ENCODE assay signal across 1 cellular context in the genomic region with DNA sequence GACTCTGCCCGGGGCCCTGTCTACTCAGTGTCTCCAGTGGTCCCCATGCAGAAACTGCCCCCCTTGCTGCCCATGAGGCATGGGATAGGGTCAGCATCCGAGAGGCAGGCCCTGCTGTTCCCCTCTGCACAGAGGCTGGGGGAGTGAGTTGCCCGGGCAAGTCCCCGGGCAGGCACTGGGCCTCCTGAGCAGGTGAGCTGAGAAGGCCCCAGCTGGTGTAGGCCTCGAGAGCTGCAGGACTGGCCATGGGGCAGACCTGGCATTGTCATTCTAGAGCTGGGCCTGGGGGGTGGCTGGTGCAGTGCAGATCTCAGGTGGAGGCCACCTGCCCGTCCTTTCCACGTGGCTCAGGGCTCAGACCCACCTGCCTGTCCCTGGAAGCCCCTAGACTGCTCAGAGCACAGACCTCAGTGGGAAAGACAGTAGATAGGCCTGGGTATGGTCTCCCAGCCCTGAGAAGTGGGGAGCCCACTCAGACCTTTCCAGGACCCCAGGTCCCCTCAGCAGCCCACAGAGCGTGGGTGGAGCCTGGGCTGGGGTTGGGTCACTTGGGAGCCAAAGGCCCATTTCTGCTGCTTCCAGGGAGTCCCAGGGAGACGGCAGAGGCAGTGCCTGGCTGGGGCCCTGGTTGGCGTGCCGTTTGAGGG.
A peak's percentile ranks its signal among the peaks of the same experiment; 100 is the strongest.
TF ChIP-seq lines count a peak whose summit lies in the region.

No MANE protein-coding gene starts in this region.

TF ChIP-seq in HepG2, 621 proteins besides CTCF, POLR2A, EP300 and RAD21 (continues in another document):
- TF ChIP-seq MLLT10 (CRISPR knock-in tag; IDR thresholded peaks at IDR 0.05): no peak
- no peak for TF ChIP-seq NCOA2 (CRISPR knock-in tag; IDR thresholded peaks at IDR 0.05)
- TF ChIP-seq JARID2 (CRISPR knock-in tag; IDR thresholded peaks at IDR 0.05; ENCODE audit: insufficient replicate concordance): no peak
- no peak for TF ChIP-seq ZBTB20 (CRISPR knock-in tag; IDR thresholded peaks at IDR 0.05; ENCODE audit: borderline replicate concordance, low read depth)
- TF ChIP-seq, protein P1, sequence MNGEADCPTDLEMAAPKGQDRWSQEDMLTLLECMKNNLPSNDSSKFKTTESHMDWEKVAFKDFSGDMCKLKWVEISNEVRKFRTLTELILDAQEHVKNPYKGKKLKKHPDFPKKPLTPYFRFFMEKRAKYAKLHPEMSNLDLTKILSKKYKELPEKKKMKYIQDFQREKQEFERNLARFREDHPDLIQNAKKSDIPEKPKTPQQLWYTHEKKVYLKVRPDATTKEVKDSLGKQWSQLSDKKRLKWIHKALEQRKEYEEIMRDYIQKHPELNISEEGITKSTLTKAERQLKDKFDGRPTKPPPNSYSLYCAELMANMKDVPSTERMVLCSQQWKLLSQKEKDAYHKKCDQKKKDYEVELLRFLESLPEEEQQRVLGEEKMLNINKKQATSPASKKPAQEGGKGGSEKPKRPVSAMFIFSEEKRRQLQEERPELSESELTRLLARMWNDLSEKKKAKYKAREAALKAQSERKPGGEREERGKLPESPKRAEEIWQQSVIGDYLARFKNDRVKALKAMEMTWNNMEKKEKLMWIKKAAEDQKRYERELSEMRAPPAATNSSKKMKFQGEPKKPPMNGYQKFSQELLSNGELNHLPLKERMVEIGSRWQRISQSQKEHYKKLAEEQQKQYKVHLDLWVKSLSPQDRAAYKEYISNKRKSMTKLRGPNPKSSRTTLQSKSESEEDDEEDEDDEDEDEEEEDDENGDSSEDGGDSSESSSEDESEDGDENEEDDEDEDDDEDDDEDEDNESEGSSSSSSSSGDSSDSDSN (CRISPR knock-in tag; IDR thresholded peaks at IDR 0.05): peak; percentile 17; the same call in 1 of the 2 replicates
- TF ChIP-seq ZNF740 (CRISPR knock-in tag; IDR thresholded peaks at IDR 0.05): no peak
- no peak for TF ChIP-seq ZNF781 (CRISPR knock-in tag; IDR thresholded peaks at IDR 0.05; ENCODE audit: borderline replicate concordance, not compliant biosample characterization)
- TF ChIP-seq MZF1 (CRISPR knock-in tag; IDR thresholded peaks at IDR 0.05; ENCODE audit: borderline replicate concordance): no peak
- no peak for TF ChIP-seq MED8 (CRISPR knock-in tag; IDR thresholded peaks at IDR 0.05; ENCODE audit: insufficient replicate concordance)
- TF ChIP-seq NFKB2 (CRISPR knock-in tag; IDR thresholded peaks at IDR 0.05; ENCODE audit: borderline replicate concordance): peak; percentile 54; the same call in 1 of the 2 replicates
- TF ChIP-seq ZFX (CRISPR knock-in tag; IDR thresholded peaks at IDR 0.05; ENCODE audit: low read depth): peak; percentile 55; the same call in 1 of the 2 replicates
- no peak for TF ChIP-seq ZNF724P (CRISPR knock-in tag; IDR thresholded peaks at IDR 0.05; ENCODE audit: borderline replicate concordance)
- no peak for TF ChIP-seq ZSCAN12 (CRISPR knock-in tag; IDR thresholded peaks at IDR 0.05)
- TF ChIP-seq TAF15 (IDR thresholded peaks at IDR 0.05; ENCODE audit: low read depth, low read length, poor library complexity, severe bottlenecking): no peak
- TF ChIP-seq RFXAP (CRISPR knock-in tag; IDR thresholded peaks at IDR 0.05; ENCODE audit: borderline replicate concordance): no peak
- no peak for TF ChIP-seq ZNF431 (CRISPR knock-in tag; IDR thresholded peaks at IDR 0.05; ENCODE audit: borderline replicate concordance, low read depth)
- no peak for TF ChIP-seq BHLHE40 (IDR thresholded peaks at IDR 0.05; ENCODE audit: low read length)
- 0 out of 2 replicates have a peak, but pooled peaks have one; percentile 52 for TF ChIP-seq ZBTB4 (CRISPR knock-in tag; IDR thresholded peaks at IDR 0.05; ENCODE audit: borderline replicate concordance)
- TF ChIP-seq, protein P2, sequence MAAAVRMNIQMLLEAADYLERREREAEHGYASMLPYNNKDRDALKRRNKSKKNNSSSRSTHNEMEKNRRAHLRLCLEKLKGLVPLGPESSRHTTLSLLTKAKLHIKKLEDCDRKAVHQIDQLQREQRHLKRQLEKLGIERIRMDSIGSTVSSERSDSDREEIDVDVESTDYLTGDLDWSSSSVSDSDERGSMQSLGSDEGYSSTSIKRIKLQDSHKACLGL (CRISPR knock-in tag; IDR thresholded peaks at IDR 0.05): no peak
- TF ChIP-seq, protein P3, sequence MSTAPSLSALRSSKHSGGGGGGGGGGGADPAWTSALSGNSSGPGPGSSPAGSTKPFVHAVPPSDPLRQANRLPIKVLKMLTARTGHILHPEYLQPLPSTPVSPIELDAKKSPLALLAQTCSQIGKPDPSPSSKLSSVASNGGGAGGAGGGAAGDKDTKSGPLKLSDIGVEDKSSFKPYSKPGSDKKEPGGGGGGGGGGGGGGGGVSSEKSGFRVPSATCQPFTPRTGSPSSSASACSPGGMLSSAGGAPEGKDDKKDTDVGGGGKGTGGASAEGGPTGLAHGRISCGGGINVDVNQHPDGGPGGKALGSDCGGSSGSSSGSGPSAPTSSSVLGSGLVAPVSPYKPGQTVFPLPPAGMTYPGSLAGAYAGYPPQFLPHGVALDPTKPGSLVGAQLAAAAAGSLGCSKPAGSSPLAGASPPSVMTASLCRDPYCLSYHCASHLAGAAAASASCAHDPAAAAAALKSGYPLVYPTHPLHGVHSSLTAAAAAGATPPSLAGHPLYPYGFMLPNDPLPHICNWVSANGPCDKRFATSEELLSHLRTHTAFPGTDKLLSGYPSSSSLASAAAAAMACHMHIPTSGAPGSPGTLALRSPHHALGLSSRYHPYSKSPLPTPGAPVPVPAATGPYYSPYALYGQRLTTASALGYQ (CRISPR knock-in tag; IDR thresholded peaks at IDR 0.05): no peak
- no peak for TF ChIP-seq ZSCAN22 (CRISPR knock-in tag; IDR thresholded peaks at IDR 0.05)
- TF ChIP-seq SOX13 (IDR thresholded peaks at IDR 0.05): no peak
- TF ChIP-seq SOX13 (CRISPR knock-in tag; conservative IDR thresholded peaks at IDR 0.05 in 1 of 2, IDR thresholded peaks at IDR 0.05 in 1 of 2): no peak
- TF ChIP-seq PAWR (CRISPR knock-in tag; IDR thresholded peaks at IDR 0.05; ENCODE audit: borderline replicate concordance): no peak
- TF ChIP-seq ZNF468 (CRISPR knock-in tag; IDR thresholded peaks at IDR 0.05): no peak
- no peak for TF ChIP-seq ARNT (IDR thresholded peaks at IDR 0.05)
- no peak for TF ChIP-seq PAF1 (CRISPR knock-in tag; IDR thresholded peaks at IDR 0.05)
- TF ChIP-seq ZNF138 (CRISPR knock-in tag; IDR thresholded peaks at IDR 0.05; ENCODE audit: low read depth): no peak
- TF ChIP-seq HNF4A (CRISPR knock-in tag; IDR thresholded peaks at IDR 0.05): no peak
- TF ChIP-seq, protein P4, sequence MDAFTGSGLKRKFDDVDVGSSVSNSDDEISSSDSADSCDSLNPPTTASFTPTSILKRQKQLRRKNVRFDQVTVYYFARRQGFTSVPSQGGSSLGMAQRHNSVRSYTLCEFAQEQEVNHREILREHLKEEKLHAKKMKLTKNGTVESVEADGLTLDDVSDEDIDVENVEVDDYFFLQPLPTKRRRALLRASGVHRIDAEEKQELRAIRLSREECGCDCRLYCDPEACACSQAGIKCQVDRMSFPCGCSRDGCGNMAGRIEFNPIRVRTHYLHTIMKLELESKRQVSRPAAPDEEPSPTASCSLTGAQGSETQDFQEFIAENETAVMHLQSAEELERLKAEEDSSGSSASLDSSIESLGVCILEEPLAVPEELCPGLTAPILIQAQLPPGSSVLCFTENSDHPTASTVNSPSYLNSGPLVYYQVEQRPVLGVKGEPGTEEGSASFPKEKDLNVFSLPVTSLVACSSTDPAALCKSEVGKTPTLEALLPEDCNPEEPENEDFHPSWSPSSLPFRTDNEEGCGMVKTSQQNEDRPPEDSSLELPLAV (CRISPR knock-in tag; conservative IDR thresholded peaks at IDR 0.05; ENCODE audit: low read depth): no peak
- no peak for TF ChIP-seq MXI1 (IDR thresholded peaks at IDR 0.05; ENCODE audit: borderline replicate concordance, low read depth, low read length)
- TF ChIP-seq, protein P5, sequence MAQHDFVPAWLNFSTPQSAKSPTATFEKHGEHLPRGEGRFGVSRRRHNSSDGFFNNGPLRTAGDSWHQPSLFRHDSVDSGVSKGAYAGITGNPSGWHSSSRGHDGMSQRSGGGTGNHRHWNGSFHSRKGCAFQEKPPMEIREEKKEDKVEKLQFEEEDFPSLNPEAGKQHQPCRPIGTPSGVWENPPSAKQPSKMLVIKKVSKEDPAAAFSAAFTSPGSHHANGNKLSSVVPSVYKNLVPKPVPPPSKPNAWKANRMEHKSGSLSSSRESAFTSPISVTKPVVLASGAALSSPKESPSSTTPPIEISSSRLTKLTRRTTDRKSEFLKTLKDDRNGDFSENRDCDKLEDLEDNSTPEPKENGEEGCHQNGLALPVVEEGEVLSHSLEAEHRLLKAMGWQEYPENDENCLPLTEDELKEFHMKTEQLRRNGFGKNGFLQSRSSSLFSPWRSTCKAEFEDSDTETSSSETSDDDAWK (CRISPR knock-in tag; IDR thresholded peaks at IDR 0.05): no peak
- TF ChIP-seq, protein P6, sequence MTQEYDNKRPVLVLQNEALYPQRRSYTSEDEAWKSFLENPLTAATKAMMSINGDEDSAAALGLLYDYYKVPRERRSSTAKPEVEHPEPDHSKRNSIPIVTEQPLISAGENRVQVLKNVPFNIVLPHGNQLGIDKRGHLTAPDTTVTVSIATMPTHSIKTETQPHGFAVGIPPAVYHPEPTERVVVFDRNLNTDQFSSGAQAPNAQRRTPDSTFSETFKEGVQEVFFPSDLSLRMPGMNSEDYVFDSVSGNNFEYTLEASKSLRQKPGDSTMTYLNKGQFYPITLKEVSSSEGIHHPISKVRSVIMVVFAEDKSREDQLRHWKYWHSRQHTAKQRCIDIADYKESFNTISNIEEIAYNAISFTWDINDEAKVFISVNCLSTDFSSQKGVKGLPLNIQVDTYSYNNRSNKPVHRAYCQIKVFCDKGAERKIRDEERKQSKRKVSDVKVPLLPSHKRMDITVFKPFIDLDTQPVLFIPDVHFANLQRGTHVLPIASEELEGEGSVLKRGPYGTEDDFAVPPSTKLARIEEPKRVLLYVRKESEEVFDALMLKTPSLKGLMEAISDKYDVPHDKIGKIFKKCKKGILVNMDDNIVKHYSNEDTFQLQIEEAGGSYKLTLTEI (CRISPR knock-in tag; conservative IDR thresholded peaks at IDR 0.05): no peak
- TF ChIP-seq, protein P7, sequence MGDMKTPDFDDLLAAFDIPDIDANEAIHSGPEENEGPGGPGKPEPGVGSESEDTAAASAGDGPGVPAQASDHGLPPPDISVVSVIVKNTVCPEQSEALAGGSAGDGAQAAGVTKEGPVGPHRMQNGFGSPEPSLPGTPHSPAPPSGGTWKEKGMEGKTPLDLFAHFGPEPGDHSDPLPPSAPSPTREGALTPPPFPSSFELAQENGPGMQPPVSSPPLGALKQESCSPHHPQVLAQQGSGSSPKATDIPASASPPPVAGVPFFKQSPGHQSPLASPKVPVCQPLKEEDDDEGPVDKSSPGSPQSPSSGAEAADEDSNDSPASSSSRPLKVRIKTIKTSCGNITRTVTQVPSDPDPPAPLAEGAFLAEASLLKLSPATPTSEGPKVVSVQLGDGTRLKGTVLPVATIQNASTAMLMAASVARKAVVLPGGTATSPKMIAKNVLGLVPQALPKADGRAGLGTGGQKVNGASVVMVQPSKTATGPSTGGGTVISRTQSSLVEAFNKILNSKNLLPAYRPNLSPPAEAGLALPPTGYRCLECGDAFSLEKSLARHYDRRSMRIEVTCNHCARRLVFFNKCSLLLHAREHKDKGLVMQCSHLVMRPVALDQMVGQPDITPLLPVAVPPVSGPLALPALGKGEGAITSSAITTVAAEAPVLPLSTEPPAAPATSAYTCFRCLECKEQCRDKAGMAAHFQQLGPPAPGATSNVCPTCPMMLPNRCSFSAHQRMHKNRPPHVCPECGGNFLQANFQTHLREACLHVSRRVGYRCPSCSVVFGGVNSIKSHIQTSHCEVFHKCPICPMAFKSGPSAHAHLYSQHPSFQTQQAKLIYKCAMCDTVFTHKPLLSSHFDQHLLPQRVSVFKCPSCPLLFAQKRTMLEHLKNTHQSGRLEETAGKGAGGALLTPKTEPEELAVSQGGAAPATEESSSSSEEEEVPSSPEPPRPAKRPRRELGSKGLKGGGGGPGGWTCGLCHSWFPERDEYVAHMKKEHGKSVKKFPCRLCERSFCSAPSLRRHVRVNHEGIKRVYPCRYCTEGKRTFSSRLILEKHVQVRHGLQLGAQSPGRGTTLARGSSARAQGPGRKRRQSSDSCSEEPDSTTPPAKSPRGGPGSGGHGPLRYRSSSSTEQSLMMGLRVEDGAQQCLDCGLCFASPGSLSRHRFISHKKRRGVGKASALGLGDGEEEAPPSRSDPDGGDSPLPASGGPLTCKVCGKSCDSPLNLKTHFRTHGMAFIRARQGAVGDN (CRISPR knock-in tag; IDR thresholded peaks at IDR 0.05): peak; percentile 82
- no peak for TF ChIP-seq AGO2 (optimal IDR thresholded peaks at IDR 0.05; ENCODE audit: low read depth, low read length)
- TF ChIP-seq ZNF124 (CRISPR knock-in tag; IDR thresholded peaks at IDR 0.05): no peak
- TF ChIP-seq ZBTB34 (CRISPR knock-in tag; IDR thresholded peaks at IDR 0.05): no peak
- no peak for TF ChIP-seq NCOA5 (CRISPR knock-in tag; IDR thresholded peaks at IDR 0.05)
